In genomic region chr7:139246494-139246893, GRCh38 we compare ENCODE assay signal across 23 cellular contexts.
"Had no signal": no experiment of that assay in that cellular context is flagged by ENCODE, and none has a peak within 500 bp of the region (broad histone marks: within the 10 kb centered on the region; RNA-seq: fewer than 3 reads in every experiment).

No MANE protein-coding gene starts in this region.

- H3K4me3 ChIP-seq: cardiac muscle cell, lung, ovary, stomach, suprapubic skin, tibial nerve had no signal

- DNase-seq: activated CD4-positive, alpha-beta T cell treated with anti-CD3 and anti-CD28 coated beads, Interleukin-2, amount 50 U/mL, for 1 hour; activated CD4-positive, CD25-positive, alpha-beta regulatory T cell treated with anti-CD3 and anti-CD28 coated beads, Interleukin-2, amount 50 U/mL, for 72 hours; activated CD8-positive, alpha-beta T cell treated with anti-CD3 and anti-CD28 coated beads, Interleukin-2, amount 10 ng/mL, durations not matched to agents 7 days and 5 days; activated T-cell treated with anti-CD3 and anti-CD28 coated beads, Interleukin-2, amount 50 U/mL, for 1 hour; amygdala; cortex of kidney; kidney; ovary; right cardiac atrium; small intestine; stimulated activated CD4-positive, alpha-beta T cell treated with anti-CD3 and anti-CD28 coated beads, Interleukin-2, amount 100 ng/mL, for 24 hours; stomach; T-cell had no signal

- ATAC-seq: activated CD8-positive, alpha-beta T cell treated with anti-CD3 and anti-CD28 coated beads, Interleukin-2, amount 10 ng/mL, durations not matched to agents 7 days and 5 days; activated naive CD4-positive, alpha-beta T cell treated with anti-CD3 and anti-CD28 coated beads, Interleukin-2, amount 50 U/mL, for 72 hours; natural killer cell treated with Interleukin-12 subunit alpha and Interleukin-12 subunit beta and Interleukin-15 and Interleukin-18, amount 100 ng/mL, for 72 hours; right cardiac atrium; stimulated activated effector memory CD8-positive, alpha-beta T cell treated with anti-CD3 and anti-CD28 coated beads, Interleukin-12 subunit alpha, Interleukin-12 subunit beta, amount 100 ng/mL, for 72 hours; T-cell had no signal

- H3K27ac ChIP-seq: cardiac muscle cell, epithelial cell of prostate, ovary, suprapubic skin, tibial nerve, VCaP had no signal

- H3K9me3 Mint-ChIP-seq: activated naive CD4-positive, alpha-beta T cell treated with anti-CD3 and anti-CD28 coated beads, Interleukin-2, amount 50 U/mL, for 72 hours; natural killer cell treated with Interleukin-12 subunit alpha and Interleukin-12 subunit beta and Interleukin-15 and Interleukin-18, amount 100 ng/mL, for 72 hours; stimulated activated effector memory CD8-positive, alpha-beta T cell treated with anti-CD3 and anti-CD28 coated beads, Interleukin-12 subunit alpha, Interleukin-12 subunit beta, amount 100 ng/mL, for 72 hours; T-cell; T-helper 2 cell treated with Interferon-gamma antibody and Interleukin-4, amounts not matched to agents 5 μg/mL and 100 μg/mL, for 36 hours had no signal

- H3K36me3 ChIP-seq: ovary had no signal

- H3K27me3 Mint-ChIP-seq: natural killer cell treated with Interleukin-12 subunit alpha and Interleukin-12 subunit beta and Interleukin-15 and Interleukin-18, amount 100 ng/mL, for 72 hours; T-cell had no signal

- H3K9me3 ChIP-seq: ovary, stomach, suprapubic skin, tibial nerve had no signal

- H3K27me3 ChIP-seq: cardiac muscle cell, ovary, stomach, suprapubic skin, tibial nerve had no signal

- H3K27ac Mint-ChIP-seq: activated CD8-positive, alpha-beta T cell treated with anti-CD3 and anti-CD28 coated beads, Interleukin-2, amount 10 ng/mL, durations not matched to agents 7 days and 5 days; activated naive CD4-positive, alpha-beta T cell treated with anti-CD3 and anti-CD28 coated beads, Interleukin-2, amount 50 U/mL, for 72 hours; natural killer cell treated with Interleukin-12 subunit alpha and Interleukin-12 subunit beta and Interleukin-15 and Interleukin-18, amount 100 ng/mL, for 72 hours; stimulated activated effector memory CD8-positive, alpha-beta T cell treated with anti-CD3 and anti-CD28 coated beads, Interleukin-12 subunit alpha, Interleukin-12 subunit beta, amount 100 ng/mL, for 72 hours; T-cell; T-helper 2 cell treated with Interferon-gamma antibody and Interleukin-4, amounts not matched to agents 5 μg/mL and 100 μg/mL, for 36 hours had no signal

- H3K4me3 Mint-ChIP-seq: activated CD8-positive, alpha-beta T cell treated with anti-CD3 and anti-CD28 coated beads, Interleukin-2, amount 10 ng/mL, durations not matched to agents 7 days and 5 days; natural killer cell treated with Interleukin-12 subunit alpha and Interleukin-12 subunit beta and Interleukin-15 and Interleukin-18, amount 100 ng/mL, for 72 hours; stimulated activated effector memory CD8-positive, alpha-beta T cell treated with anti-CD3 and anti-CD28 coated beads, Interleukin-12 subunit alpha, Interleukin-12 subunit beta, amount 100 ng/mL, for 72 hours; T-cell; T-helper 2 cell treated with Interferon-gamma antibody and Interleukin-4, amounts not matched to agents 5 μg/mL and 100 μg/mL, for 36 hours had no signal
